1 cellular context compared by ENCODE assay signal in the genomic region with DNA sequence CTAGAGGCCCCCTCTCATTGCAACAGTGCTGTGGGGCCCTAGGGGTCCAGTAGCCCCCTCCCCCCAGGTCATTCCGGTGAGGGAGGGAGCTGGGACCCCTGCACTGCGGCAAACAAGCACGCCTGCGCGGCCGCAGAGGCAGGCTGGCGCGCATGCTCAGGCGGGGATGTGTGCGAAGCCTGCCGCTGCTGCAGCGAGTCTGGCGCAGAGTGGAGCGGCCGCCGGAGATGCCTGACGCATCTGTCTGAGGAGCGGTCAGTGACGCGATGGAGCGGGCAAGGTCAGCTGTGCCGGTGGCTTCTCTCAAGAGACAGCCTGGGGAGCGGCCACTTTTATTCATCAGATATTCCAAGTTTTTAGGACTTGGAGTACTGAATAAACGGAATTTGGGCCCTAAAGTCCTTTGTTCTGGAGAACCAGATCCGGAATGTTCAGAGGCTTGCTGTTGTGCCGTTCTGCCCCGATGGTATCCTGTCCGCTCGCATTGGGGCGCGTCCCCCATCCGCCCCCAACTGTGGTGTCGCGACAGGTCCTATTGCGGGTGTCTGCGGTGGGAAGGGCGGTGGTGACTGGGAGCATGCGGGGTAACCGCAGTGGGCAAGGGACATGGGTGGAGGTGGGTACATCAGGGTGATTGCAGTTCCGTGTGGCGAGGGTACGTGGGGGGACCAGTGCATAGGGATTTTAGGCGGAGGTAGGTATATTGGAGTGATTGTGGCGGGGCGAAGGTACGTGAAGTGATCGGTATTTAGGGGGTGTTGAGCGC.
A peak's percentile ranks its signal among the peaks of the same experiment; 100 is the strongest.
TF ChIP-seq lines count a peak whose summit lies in the region.

A gene (plus strand): TSS at position 205 of the 766 bp plus-strand sequence. CDS start 19,467 bp downstream, outside the sequence.
A gene with protein sequence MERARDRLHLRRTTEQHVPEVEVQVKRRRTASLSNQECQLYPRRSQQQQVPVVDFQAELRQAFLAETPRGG (plus strand): TSS at position 205 of the 766 bp plus-strand sequence. CDS start 62 bp downstream, at position 267.

TF ChIP-seq in A549, 52 proteins besides CTCF, POLR2A, EP300 and RAD21 (continued from another document):
- TF ChIP-seq, protein P1, sequence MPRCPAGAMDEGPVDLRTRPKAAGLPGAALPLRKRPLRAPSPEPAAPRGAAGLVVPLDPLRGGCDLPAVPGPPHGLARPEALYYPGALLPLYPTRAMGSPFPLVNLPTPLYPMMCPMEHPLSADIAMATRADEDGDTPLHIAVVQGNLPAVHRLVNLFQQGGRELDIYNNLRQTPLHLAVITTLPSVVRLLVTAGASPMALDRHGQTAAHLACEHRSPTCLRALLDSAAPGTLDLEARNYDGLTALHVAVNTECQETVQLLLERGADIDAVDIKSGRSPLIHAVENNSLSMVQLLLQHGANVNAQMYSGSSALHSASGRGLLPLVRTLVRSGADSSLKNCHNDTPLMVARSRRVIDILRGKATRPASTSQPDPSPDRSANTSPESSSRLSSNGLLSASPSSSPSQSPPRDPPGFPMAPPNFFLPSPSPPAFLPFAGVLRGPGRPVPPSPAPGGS (IDR thresholded peaks at IDR 0.05), result peak; percentile 66; the same call in 1 of the 3 replicates
- TF ChIP-seq, protein P2, sequence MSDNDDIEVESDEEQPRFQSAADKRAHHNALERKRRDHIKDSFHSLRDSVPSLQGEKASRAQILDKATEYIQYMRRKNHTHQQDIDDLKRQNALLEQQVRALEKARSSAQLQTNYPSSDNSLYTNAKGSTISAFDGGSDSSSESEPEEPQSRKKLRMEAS (IDR thresholded peaks at IDR 0.05), result peak; percentile 48; the same call in 1 of the 2 replicates
- TF ChIP-seq, protein P3, sequence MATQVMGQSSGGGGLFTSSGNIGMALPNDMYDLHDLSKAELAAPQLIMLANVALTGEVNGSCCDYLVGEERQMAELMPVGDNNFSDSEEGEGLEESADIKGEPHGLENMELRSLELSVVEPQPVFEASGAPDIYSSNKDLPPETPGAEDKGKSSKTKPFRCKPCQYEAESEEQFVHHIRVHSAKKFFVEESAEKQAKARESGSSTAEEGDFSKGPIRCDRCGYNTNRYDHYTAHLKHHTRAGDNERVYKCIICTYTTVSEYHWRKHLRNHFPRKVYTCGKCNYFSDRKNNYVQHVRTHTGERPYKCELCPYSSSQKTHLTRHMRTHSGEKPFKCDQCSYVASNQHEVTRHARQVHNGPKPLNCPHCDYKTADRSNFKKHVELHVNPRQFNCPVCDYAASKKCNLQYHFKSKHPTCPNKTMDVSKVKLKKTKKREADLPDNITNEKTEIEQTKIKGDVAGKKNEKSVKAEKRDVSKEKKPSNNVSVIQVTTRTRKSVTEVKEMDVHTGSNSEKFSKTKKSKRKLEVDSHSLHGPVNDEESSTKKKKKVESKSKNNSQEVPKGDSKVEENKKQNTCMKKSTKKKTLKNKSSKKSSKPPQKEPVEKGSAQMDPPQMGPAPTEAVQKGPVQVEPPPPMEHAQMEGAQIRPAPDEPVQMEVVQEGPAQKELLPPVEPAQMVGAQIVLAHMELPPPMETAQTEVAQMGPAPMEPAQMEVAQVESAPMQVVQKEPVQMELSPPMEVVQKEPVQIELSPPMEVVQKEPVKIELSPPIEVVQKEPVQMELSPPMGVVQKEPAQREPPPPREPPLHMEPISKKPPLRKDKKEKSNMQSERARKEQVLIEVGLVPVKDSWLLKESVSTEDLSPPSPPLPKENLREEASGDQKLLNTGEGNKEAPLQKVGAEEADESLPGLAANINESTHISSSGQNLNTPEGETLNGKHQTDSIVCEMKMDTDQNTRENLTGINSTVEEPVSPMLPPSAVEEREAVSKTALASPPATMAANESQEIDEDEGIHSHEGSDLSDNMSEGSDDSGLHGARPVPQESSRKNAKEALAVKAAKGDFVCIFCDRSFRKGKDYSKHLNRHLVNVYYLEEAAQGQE (IDR thresholded peaks at IDR 0.05), result no peak
- TF ChIP-seq HOXA7 (CRISPR knock-in tag; IDR thresholded peaks at IDR 0.05), result no peak
- no peak for TF ChIP-seq HEYL (CRISPR knock-in tag; IDR thresholded peaks at IDR 0.05)
- TF ChIP-seq, protein P4, sequence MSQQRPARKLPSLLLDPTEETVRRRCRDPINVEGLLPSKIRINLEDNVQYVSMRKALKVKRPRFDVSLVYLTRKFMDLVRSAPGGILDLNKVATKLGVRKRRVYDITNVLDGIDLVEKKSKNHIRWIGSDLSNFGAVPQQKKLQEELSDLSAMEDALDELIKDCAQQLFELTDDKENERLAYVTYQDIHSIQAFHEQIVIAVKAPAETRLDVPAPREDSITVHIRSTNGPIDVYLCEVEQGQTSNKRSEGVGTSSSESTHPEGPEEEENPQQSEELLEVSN (IDR thresholded peaks at IDR 0.05; ENCODE audit: borderline replicate concordance, low read depth), result no peak; the same call in 1 of the 2 replicates
- no peak for TF ChIP-seq NFE2L2 (conservative IDR thresholded peaks at IDR 0.05; ENCODE audit: low read length)
